9 cellular contexts compared by ENCODE assay signal in genomic region chr10:129964611-129965417, GRCh38. TPM values are rescaled to one million over a fixed set of nuclear protein-coding genes. Genes with fewer than 3 reads are reported as not detected.
DNase-seq lines count a peak whose midpoint lies in the region; ATAC-seq and TF ChIP-seq lines count a peak whose summit lies in the region.
"Had no signal": no experiment of that assay in that cellular context is flagged by ENCODE, and none has a peak within 500 bp of the region (broad histone marks: within the 10 kb centered on the region; RNA-seq: fewer than 3 reads in every experiment).

No MANE protein-coding gene starts in this region.

- ATAC-seq in psoas muscle (peak; percentile 11 to 28 (median 18)), HG03460 (IDR thresholded peaks at IDR 0.05; ENCODE audit: unreplicated experiment) (no peak)

- peak overlapping the region; percentile 39 for H3K4me3 ChIP-seq in Caco-2 (ENCODE audit: low read depth, low read length)
- peak overlapping the region; percentile 57 for H3K4me3 ChIP-seq in fibroblast of pulmonary artery (replicated peaks; ENCODE audit: low read depth, low read length)
- H3K4me3 ChIP-seq in psoas muscle: peak overlapping the region; percentile 83
- peak overlapping the region in 2 of 4 donors; percentile 7 to 36 for H3K4me3 ChIP-seq in transverse colon

- no peaks in the 10 kb centered on the region for H3K36me3 ChIP-seq in Caco-2 (ENCODE audit: control insufficient read depth, insufficient read depth, low read length)
- peaks cover 0 to 4% of the 10 kb centered on the region in 2 donors for H3K36me3 ChIP-seq in psoas muscle (ENCODE audit: insufficient read depth in 1 of 2, low read depth in 1 of 2)
- H3K36me3 ChIP-seq in transverse colon: no peaks in the 10 kb centered on the region

- no TSS peak for BruUV-seq in Caco-2 (replicated peaks; lab: Mats Ljungman, UMichigan)

- no peak for DNase-seq in Caco-2
- DNase-seq in RPMI7951 (ENCODE audit: low read depth): peak; percentile 17
- DNase-seq in fibroblast of pulmonary artery (ENCODE audit: low read depth): peak; percentile 26
- DNase-seq in psoas muscle: peak; percentile 40 to 73
- no peak for DNase-seq in pons (ENCODE audit: low spot score)
- DNase-seq in transverse colon: no peak
- DNase-seq in globus pallidus (ENCODE audit: low spot score): no peak
- DNase-seq: NCI-H2227 treated with DMSO at 0.1 percent for 48 hours had no signal

- no peak for TF ChIP-seq CTCF in Caco-2 (IDR thresholded peaks at IDR 0.05; ENCODE audit: insufficient read depth in 1 of 2, low read depth in 1 of 2, low read length in 1 of 2, severe bottlenecking in 1 of 2, unreplicated experiment in 1 of 2)
- no peak for TF ChIP-seq CTCF in fibroblast of pulmonary artery (IDR thresholded peaks at IDR 0.05; ENCODE audit: low read length, missing control alignments)
- TF ChIP-seq CTCF in psoas muscle (IDR thresholded peaks at IDR 0.05): no peak
- no peak for TF ChIP-seq CTCF in transverse colon (IDR thresholded peaks at IDR 0.05)

- intact Hi-C loops in Caco-2 (cut with micrococcal nuclease; ENCODE audit: unreplicated experiment): loop anchor here (10.0 kb wide), 1 partner anchor 500 kb away; the partner anchor contains the start of gene MGMT
- intact Hi-C loops in psoas muscle (cut with DNase I): loop anchor here in 1 of 2 donors (5.0 kb wide), 1 partner anchor 88 kb away; no protein-coding TSS in a partner anchor
- intact Hi-C loops in transverse colon (cut with DNase I; ENCODE audit: low total_unique reads): loop anchor here (5.0 kb wide), 1 partner anchor 933 kb away; no protein-coding TSS in a partner anchor

- TF ChIP-seq POLR2A in transverse colon (IDR thresholded peaks at IDR 0.05): no peak

- no peak overlapping the region for H3K27ac Mint-ChIP-seq in Caco-2 (ENCODE audit: unreplicated experiment)

- in situ Hi-C loops in transverse colon (cut with MboI; ENCODE audit: low pct_ligation_motif_present in 1 of 4, low pct_unique_long_range_greater_than_20kb in 1 of 4, low sequenced_read_pairs in 3 of 4): no loop called here

- H3K4me1 Mint-ChIP-seq in Caco-2 (ENCODE audit: low read depth, unreplicated experiment): no peaks in the 10 kb centered on the region

- H3K9me3 ChIP-seq in Caco-2 (0 out of 2 replicates have a peak, but pooled peaks cover 3% of the 10 kb centered on the region), psoas muscle (no peaks in the 10 kb centered on the region), transverse colon (no peaks in the 10 kb centered on the region)

- H3K27ac ChIP-seq in psoas muscle (peak overlapping the region; percentile 75), transverse colon (no peak overlapping the region)

- peak overlapping the region; percentile 74 for H3K4me3 Mint-ChIP-seq in Caco-2 (ENCODE audit: unreplicated experiment)

- 3 to 8% (median 4%) methylated on average over 70 to 81 of the region's 81 CpGs for WGBS in psoas muscle, 3 donors
- 0 to 7% methylated on average over 7 to 71 of the region's 81 CpGs for WGBS in transverse colon (ENCODE audit: low coverage in 1 of 2), 2 donors

- POLR2A ChIA-PET in Caco-2 (lab: Charles Lee): no interaction called here

- H3K27me3 ChIP-seq in Caco-2 (replicated peaks; ENCODE audit: control insufficient read depth, insufficient read depth, low read length) (peaks cover 4% of the 10 kb centered on the region; the same call in 1 of the 2 replicates), psoas muscle (ENCODE audit: insufficient read depth in 3 of 3, low read length in 2 of 3) (peaks cover 0 to 74% (median 6%) of the 10 kb centered on the region in 3 donors), transverse colon (peaks cover 98% of the 10 kb centered on the region)

- H3K9me3 Mint-ChIP-seq in Caco-2 (ENCODE audit: unreplicated experiment): no peaks in the 10 kb centered on the region

- no peaks in the 10 kb centered on the region for H3K36me3 Mint-ChIP-seq in Caco-2 (ENCODE audit: insufficient read depth, unreplicated experiment)

- CTCF ChIA-PET in Caco-2 (lab: Charles Lee): no interaction called here

- H3K4me1 ChIP-seq in Caco-2: peaks cover 10% of the 10 kb centered on the region; the same call in 1 of the 2 replicates
- H3K4me1 ChIP-seq in psoas muscle: peaks cover 2% of the 10 kb centered on the region
- H3K4me1 ChIP-seq in transverse colon: peaks cover 0 to 40% (median 24%) of the 10 kb centered on the region in 4 donors

- no peak for TF ChIP-seq EP300 in transverse colon (IDR thresholded peaks at IDR 0.05; ENCODE audit: low read depth)

- H3K27me3 Mint-ChIP-seq in Caco-2 (ENCODE audit: insufficient read depth, unreplicated experiment): peaks cover 33% of the 10 kb centered on the region

RNA-seq across cellular contexts. Expression of gene EBF3, which starts 0.7 kb away (rescaled TPM):
- 0.63 and 0.79 TPM in 2 replicates for total RNA-seq in Caco-2 (2022)
- total RNA-seq in RPMI7951 (2014; rRNA removed; shearing (Covaris generic)): 2.5 and 3.0 TPM in 2 replicates
- 1 to 10 TPM; 4.5 to 8.5 (median 5.9) TPM for total RNA-seq in psoas muscle
- 10 to 100 TPM in 1 of 3 donors, 1 to 10 TPM in 2; 3.2 to 10.1 (median 3.4) TPM for polyA plus RNA-seq in psoas muscle
- 1 to 10 TPM in 2 of 4 donors, under 1 TPM in 2; 0.37 to 6.6 (median 1.0) TPM for total RNA-seq in transverse colon

Comparison
In these comparisons a context has a peak if more than half of its experiments do, and no peak if none do; other contexts are left out.
1. DNase-seq: peak in RPMI7951 (single experiment), fibroblast of pulmonary artery (single experiment) and psoas muscle (2 of 2); none in Caco-2 (0 of 2), pons (single experiment), transverse colon (single experiment) and globus pallidus (single experiment).